8 cellular contexts compared by ENCODE assay signal in the genomic region with DNA sequence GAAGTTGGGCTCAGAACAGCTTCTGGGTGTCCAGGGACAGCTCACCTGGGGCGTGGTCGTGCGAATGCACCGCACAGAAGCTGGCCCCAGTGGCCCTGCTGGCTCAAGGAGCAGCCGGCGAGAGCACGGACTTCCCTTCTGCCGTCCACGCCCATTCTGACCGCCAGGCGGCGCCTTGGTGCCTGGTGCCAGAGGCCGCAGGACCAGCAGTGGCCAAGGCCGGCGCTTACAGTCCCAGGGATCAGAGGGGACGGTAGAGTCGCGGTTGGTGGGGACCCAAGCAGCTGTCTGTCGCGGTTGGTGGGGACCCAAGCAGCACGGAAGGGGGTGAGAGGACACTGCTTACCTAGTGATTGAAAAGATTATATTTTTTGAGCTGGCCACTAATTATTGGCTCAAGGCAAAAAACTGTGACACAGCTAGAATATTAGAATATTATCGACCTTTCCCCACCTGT. TPM values are rescaled to one million over a fixed set of nuclear protein-coding genes. Genes with fewer than 3 reads are reported as not detected.
A peak's percentile ranks its signal among the peaks of the same experiment; 100 is the strongest.
DNase-seq lines count a peak whose midpoint lies in the region; ATAC-seq and TF ChIP-seq lines count a peak whose summit lies in the region.

No MANE protein-coding gene starts in this region.

- H3K27me3 ChIP-seq in BE2C, result no peaks in the 10 kb centered on the region
- H3K27me3 ChIP-seq in HCT116 (ENCODE audit: insufficient read depth, low read length), result no peaks in the 10 kb centered on the region
- peaks cover 5% of the 10 kb centered on the region; the same call in 1 of the 2 replicates for H3K27me3 ChIP-seq in SJSA1 (replicated peaks)

- H3K36me3 ChIP-seq in BE2C (no peaks in the 10 kb centered on the region), HCT116 (ENCODE audit: control insufficient read depth in 1 of 2, insufficient read depth in 2 of 2, low read length in 2 of 2) (no peaks in the 10 kb centered on the region), SJSA1 (no peaks in the 10 kb centered on the region)

- H3K27ac ChIP-seq in HCT116 (ENCODE audit: low read depth, low read length), result no peak overlapping the region
- no peak overlapping the region for H3K27ac ChIP-seq in SJSA1

- H3K9me2 ChIP-seq in HCT116 (ENCODE audit: insufficient read depth), result no peaks in the 10 kb centered on the region

- no peaks in the 10 kb centered on the region for H3K79me2 ChIP-seq in HCT116 (ENCODE audit: insufficient read depth, low read length)

- peak; percentile 98 for ATAC-seq in HCT116
- ATAC-seq in left cardiac atrium, result peak; percentile 44 to 82
- no peak for ATAC-seq in GM18498 (IDR thresholded peaks at IDR 0.05; ENCODE audit: unreplicated experiment)

- H3K4me3 ChIP-seq in BE2C (ENCODE audit: low read depth, low read length) (no peak overlapping the region), HCT116 (replicated peaks in 1 of 2; ENCODE audit: low read depth in 1 of 2, low read length in 2 of 2) (peak overlapping the region; percentile 31 to 37), SJSA1 (no peak overlapping the region)

- DNase-seq in BE2C (peak; percentile 50), HCT116 (ENCODE audit: low read depth, low spot score) (peak; percentile 83), SJSA1 (ENCODE audit: low read depth in 1 of 2, low spot score in 2 of 2) (peak; percentile 32 to 79), left cardiac atrium (peak; percentile 75), putamen (ENCODE audit: low spot score) (peak; percentile 19), NCI-H446 treated with DMSO at 0.1 percent for 48 hours (lab: John Stamatoyannopoulos, UW) (no peak)
- DNase-seq in activated naive CD4-positive, alpha-beta T cell treated with anti-CD3 and anti-CD28 coated beads, Interleukin-2, amount 50 U/mL, for 16 hours, result peak; percentile 58

- H3K4me2 ChIP-seq in HCT116 (ENCODE audit: low read length), result peak overlapping the region; percentile 69

- H3K9me3 ChIP-seq in BE2C (no peaks in the 10 kb centered on the region), HCT116 (ENCODE audit: control insufficient read depth in 1 of 2, insufficient read depth in 1 of 2, low read depth in 1 of 2, low read length in 2 of 2) (no peaks in the 10 kb centered on the region), SJSA1 (replicated peaks) (no peaks in the 10 kb centered on the region)

- CTCF ChIA-PET in HCT116 (lab: Charles Lee), result interaction anchor here (0.5 to 3.6 kb wide), 46 partner anchors 9 to 617 kb away, joined by 3 to 39 read pairs (median 4); no protein-coding TSS in a partner anchor

- RAD21 ChIA-PET in HCT116 (lab: Charles Lee; ENCODE audit: low non-redundant PET in 1 of 2, low total read pairs in 2 of 2, uncharacterized antibody in 2 of 2, unreplicated experiment in 2 of 2), result interaction anchor here in 1 of 2 experiments (0.6 to 1.2 kb wide), 3 partner anchors 10 to 465 kb away, joined by 3 read pairs; no protein-coding TSS in a partner anchor

- peak; percentile 79 for TF ChIP-seq RAD21 in HCT116 (IDR thresholded peaks at IDR 0.05; ENCODE audit: low read depth)

- H3K4me1 ChIP-seq in BE2C (no peaks in the 10 kb centered on the region), HCT116 (ENCODE audit: control insufficient read depth in 1 of 2, insufficient read depth in 2 of 2, low read length in 2 of 2) (peaks cover 7 to 19% of the 10 kb centered on the region in 2 experiments; a peak in 3 of 4 replicates), SJSA1 (replicated peaks) (no peaks in the 10 kb centered on the region)

- peak; percentile 29 for TF ChIP-seq CTCF in BE2C (IDR thresholded peaks at IDR 0.05; ENCODE audit: low read depth, low read length)
- TF ChIP-seq CTCF in HCT116 (IDR thresholded peaks at IDR 0.05 in 2 of 3, conservative IDR thresholded peaks at IDR 0.05 in 1 of 3; ENCODE audit: borderline replicate concordance in 1 of 3, insufficient read depth in 1 of 3, low read depth in 2 of 3, low read length in 2 of 3), result peak; percentile 92 to 96 (median 94)

- H4K20me1 ChIP-seq in HCT116 (ENCODE audit: insufficient read depth), result no peaks in the 10 kb centered on the region

- POLR2A ChIA-PET in HCT116 (lab: Charles Lee), result interaction anchor here (0.6 to 1.9 kb wide), 6 partner anchors 10 to 289 kb away, joined by 3 to 10 read pairs (median 3); no protein-coding TSS in a partner anchor

- BruUV-seq in HCT116 (replicated peaks; lab: Mats Ljungman, UMichigan), result no TSS peak

- TF ChIP-seq POLR2A in HCT116 (IDR thresholded peaks at IDR 0.05; ENCODE audit: borderline replicate concordance, extremely low read depth, insufficient read depth, insufficient read length), result no peak

- H3K9ac ChIP-seq in HCT116 (ENCODE audit: low read length), result peak overlapping the region; percentile 40

- intact Hi-C loops in HCT116 (cut with micrococcal nuclease) (loop anchor here (1.0 kb wide), 2 partner anchors 48 to 540 kb away; no protein-coding TSS in a partner anchor), left cardiac atrium (cut with DNase I) (loop anchor here (5.0 to 10.0 kb wide), 2 partner anchors 622 to 624 kb away; partner anchors contain the start of genes PRSS56 (in 2 of the 2) and CHRND (in 1 of the 2))

- H2AFZ ChIP-seq in HCT116 (ENCODE audit: low read depth, low read length, poor library complexity, severe bottlenecking), result peak overlapping the region; percentile 98

TF ChIP-seq in HCT116, 20 proteins besides CTCF, POLR2A, EP300 and RAD21:
- TF ChIP-seq YY1 (IDR thresholded peaks at IDR 0.05; ENCODE audit: extremely low read depth, insufficient replicate concordance, low read depth, low read length) (peak; percentile 56), FOSL1 (IDR thresholded peaks at IDR 0.05; ENCODE audit: low read depth) (no peak), TCF7L2 (IDR thresholded peaks at IDR 0.05; ENCODE audit: borderline replicate concordance, extremely low read depth, insufficient read depth, insufficient read length) (peak; percentile 23), MAX (IDR thresholded peaks at IDR 0.05) (peak; percentile 58), POLR2AphosphoS5 (IDR thresholded peaks at IDR 0.05; ENCODE audit: low read depth, low read length) (peak; percentile 43; the same call in 1 of the 2 replicates), ZFX (IDR thresholded peaks at IDR 0.05) (0 out of 2 replicates have a peak, but pooled peaks have one; percentile 25), CBX3 (IDR thresholded peaks at IDR 0.05; ENCODE audit: low read depth) (peak; percentile 95)
- TF ChIP-seq, protein P1, sequence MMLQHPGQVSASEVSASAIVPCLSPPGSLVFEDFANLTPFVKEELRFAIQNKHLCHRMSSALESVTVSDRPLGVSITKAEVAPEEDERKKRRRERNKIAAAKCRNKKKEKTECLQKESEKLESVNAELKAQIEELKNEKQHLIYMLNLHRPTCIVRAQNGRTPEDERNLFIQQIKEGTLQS (IDR thresholded peaks at IDR 0.05), result no peak

RNA-seq across cellular contexts. Expression of gene NPPC, which starts 25.7 kb away (rescaled TPM):
- 8.6 TPM for polyA plus RNA-seq in BE2C (2012; ENCODE audit: insufficient read depth, insufficient read length, low read depth)
- total RNA-seq in HCT116 (2021; ENCODE audit: unreplicated experiment), result 0.52 TPM
- polyA plus RNA-seq in HCT116 (2012), result 0.17 and 0.27 TPM in 2 replicates
- total RNA-seq in SJSA1 (2014; rRNA removed; shearing (Covaris generic)), result not detected in 2 replicates
- 1 to 10 TPM; 3.7 to 7.2 TPM for total RNA-seq in left cardiac atrium

Comparison
In these comparisons a context has a peak if more than half of its experiments do, and no peak if none do; other contexts are left out.
1. H3K4me3 ChIP-seq: peak in HCT116 (2 of 2); none in BE2C (single experiment) and SJSA1 (single experiment).